ENCODE assay signal across 13 cellular contexts in genomic region chr1:116553386-116554115, GRCh38. TPM values are rescaled to one million over a fixed set of nuclear protein-coding genes. Genes with fewer than 3 reads are reported as not detected.
DNase-seq lines count a peak whose midpoint lies in the region; ATAC-seq and TF ChIP-seq lines count a peak whose summit lies in the region.
"Had no signal": no experiment of that assay in that cellular context is flagged by ENCODE, and none has a peak within 500 bp of the region (broad histone marks: within the 10 kb centered on the region; RNA-seq: fewer than 3 reads in every experiment).

No MANE protein-coding gene starts in this region.

- peaks cover 17% of the 10 kb centered on the region for H3K4me1 Mint-ChIP-seq in MCF 10A (ENCODE audit: insufficient read depth, unreplicated experiment)

- no peaks in the 10 kb centered on the region for H3K27me3 ChIP-seq in breast epithelium
- no peaks in the 10 kb centered on the region for H3K27me3 ChIP-seq in PC-3 (ENCODE audit: low read length)
- no peaks in the 10 kb centered on the region for H3K27me3 ChIP-seq in upper lobe of right lung
- H3K27me3 ChIP-seq in esophagus muscularis mucosa = no peaks in the 10 kb centered on the region

- no peaks in the 10 kb centered on the region for H3K36me3 ChIP-seq in breast epithelium
- no peaks in the 10 kb centered on the region for H3K36me3 ChIP-seq in PC-3 (ENCODE audit: low read depth, low read length)
- H3K36me3 ChIP-seq in upper lobe of right lung = no peaks in the 10 kb centered on the region
- no peaks in the 10 kb centered on the region for H3K36me3 ChIP-seq in esophagus muscularis mucosa

- BruUV-seq in MCF 10A (replicated peaks; lab: Mats Ljungman, UMichigan) (no TSS peak), PC-3 (replicated peaks; lab: Mats Ljungman, UMichigan) (no TSS peak)

- H3K27me3 Mint-ChIP-seq in MCF 10A (ENCODE audit: insufficient read depth, unreplicated experiment) = no peaks in the 10 kb centered on the region

- POLR2A ChIA-PET in MCF 10A (lab: Yijun Ruan, JAX) (interaction anchor here (1.3 kb wide), 1 partner anchor 178 kb away, joined by 4 read pairs; no protein-coding TSS in a partner anchor), PC-3 (lab: Charles Lee; ENCODE audit: unreplicated experiment) (no interaction called here)

- CTCF ChIA-PET in MCF 10A (lab: Yijun Ruan, JAX) (interaction anchor here (0.7 kb wide), 1 partner anchor 68 kb away, joined by 3 read pairs; no protein-coding TSS in a partner anchor), PC-3 (lab: Charles Lee) (interaction anchor here (0.6 kb wide), 2 partner anchors 16 to 21 kb away, joined by 3 read pairs; no protein-coding TSS in a partner anchor)

- TF ChIP-seq POLR2A in breast epithelium (IDR thresholded peaks at IDR 0.05) (no peak), esophagus muscularis mucosa (IDR thresholded peaks at IDR 0.05; ENCODE audit: low read depth) (no peak)

- no peaks in the 10 kb centered on the region for H3K9me2 ChIP-seq in PC-3 (replicated peaks; ENCODE audit: low read length)

- no peaks in the 10 kb centered on the region for H4K20me1 ChIP-seq in PC-3 (ENCODE audit: low read length)

- H2AFZ ChIP-seq in PC-3 (ENCODE audit: low read length) = no peak overlapping the region

- H3K4me3 ChIP-seq in breast epithelium = no peak overlapping the region
- H3K4me3 ChIP-seq in PC-3 (ENCODE audit: low read length) = peak overlapping the region; percentile 34; the same call in 1 of the 2 replicates
- no peak overlapping the region for H3K4me3 ChIP-seq in upper lobe of right lung
- no peak overlapping the region for H3K4me3 ChIP-seq in esophagus muscularis mucosa
- H3K4me3 ChIP-seq: psoas muscle had no signal

- DNase-seq in MCF 10A (ENCODE audit: unreplicated experiment) (peak; percentile 77), breast epithelium (ENCODE audit: low spot score in 2 of 2) (no peak), PC-3 (peak; percentile 63), epithelial cell of prostate (ENCODE audit: low read depth, low spot score) (peak; percentile 62), upper lobe of right lung (no peak), esophagus muscularis mucosa (ENCODE audit: extremely low spot score) (no peak), cortex of kidney (lab: John Stamatoyannopoulos, UW) (no peak), NCI-H2107 treated with DMSO at 0.1 percent for 48 hours (lab: John Stamatoyannopoulos, UW; ENCODE audit: unreplicated experiment) (no peak)
- DNase-seq: activated T-cell treated with anti-CD3 and anti-CD28 coated beads for 4 hours; midbrain; NCI-H1048; psoas muscle; stimulated activated CD4-positive, alpha-beta T cell treated with anti-CD3 and anti-CD28 coated beads, Interleukin-2, amount 100 ng/mL, for 24 hours had no signal

- H3K9ac ChIP-seq in PC-3 (ENCODE audit: low read length) = 0 out of 2 replicates have a peak overlapping the region, but pooled peaks have one; percentile 4

- H3K9me3 ChIP-seq in breast epithelium (no peaks in the 10 kb centered on the region), PC-3 (ENCODE audit: low read length) (no peaks in the 10 kb centered on the region), upper lobe of right lung (no peaks in the 10 kb centered on the region), esophagus muscularis mucosa (no peaks in the 10 kb centered on the region)
- H3K9me3 ChIP-seq: psoas muscle had no signal

- 95% methylated on average over 1 of the region's 1 CpG for WGBS in esophagus muscularis mucosa

- peak; percentile 25; the same call in 1 of the 2 replicates for ATAC-seq in PC-3
- peak; percentile 41 for ATAC-seq in upper lobe of right lung
- ATAC-seq: psoas muscle had no signal

- peak overlapping the region; percentile 68 for H3K4me2 ChIP-seq in PC-3 (ENCODE audit: low read length)

- no peak for TF ChIP-seq EP300 in esophagus muscularis mucosa (IDR thresholded peaks at IDR 0.05)

- intact Hi-C loops in MCF 10A (cut with micrococcal nuclease) (no loop called here), breast epithelium (cut with DNase I; ENCODE audit: low total_unique reads) (no loop called here), PC-3 (cut with micrococcal nuclease) (no loop called here), upper lobe of right lung (cut with DNase I) (no loop called here), esophagus muscularis mucosa (cut with DNase I) (no loop called here)

- TF ChIP-seq CTCF in MCF 10A (IDR thresholded peaks at IDR 0.05; ENCODE audit: unreplicated experiment) (no peak), breast epithelium (IDR thresholded peaks at IDR 0.05) (no peak), PC-3 (conservative IDR thresholded peaks at IDR 0.05; ENCODE audit: low read depth, low read length) (no peak), upper lobe of right lung (IDR thresholded peaks at IDR 0.05) (no peak), esophagus muscularis mucosa (IDR thresholded peaks at IDR 0.05) (no peak)

- peak overlapping the region; percentile 3 for H3K27ac Mint-ChIP-seq in MCF 10A (ENCODE audit: low read depth, unreplicated experiment)

- no peaks in the 10 kb centered on the region for H3F3A ChIP-seq in PC-3 (ENCODE audit: low read length, unreplicated experiment)

- peaks cover 85% of the 10 kb centered on the region for H3K79me2 ChIP-seq in PC-3 (ENCODE audit: low read length)

- no peaks in the 10 kb centered on the region for H3K36me3 Mint-ChIP-seq in MCF 10A (ENCODE audit: insufficient read depth, unreplicated experiment)

- no peak overlapping the region for H3K4me3 Mint-ChIP-seq in MCF 10A (ENCODE audit: unreplicated experiment)

- H3K9me3 Mint-ChIP-seq in MCF 10A (ENCODE audit: unreplicated experiment) = no peaks in the 10 kb centered on the region

- no peaks in the 10 kb centered on the region for H3K4me1 ChIP-seq in breast epithelium
- peaks cover 34% of the 10 kb centered on the region for H3K4me1 ChIP-seq in PC-3 (ENCODE audit: insufficient read depth, low read length)
- H3K4me1 ChIP-seq in upper lobe of right lung = peaks cover 16% of the 10 kb centered on the region
- H3K4me1 ChIP-seq in esophagus muscularis mucosa = peaks cover 7 to 17% (median 13%) of the 10 kb centered on the region in 4 donors

- H3K27ac ChIP-seq in breast epithelium = no peak overlapping the region
- H3K27ac ChIP-seq in PC-3 (ENCODE audit: low read length) = peak overlapping the region; percentile 62
- H3K27ac ChIP-seq in epithelial cell of prostate = peak overlapping the region; percentile 96
- no peak overlapping the region for H3K27ac ChIP-seq in upper lobe of right lung
- no peak overlapping the region for H3K27ac ChIP-seq in esophagus muscularis mucosa (replicated peaks in 1 of 4)
- H3K27ac ChIP-seq: psoas muscle had no signal

RNA-seq across cellular contexts. Expression of gene CD58, which starts 17.3 kb away (rescaled TPM):
- total RNA-seq in MCF 10A (2022) (11.0 and 13.4 TPM in 2 replicates), breast epithelium (10 to 100 TPM; 22.0 to 31.4 (median 31.3) TPM), PC-3 (2014; rRNA removed) (15.2 and 26.9 TPM in 2 replicates), upper lobe of right lung (33.2 TPM), esophagus muscularis mucosa (10 to 100 TPM; 20.3 to 23.4 (median 21.7) TPM)

Comparison
In these comparisons a context has a peak if more than half of its experiments do, and no peak if none do; other contexts are left out.
1. DNase-seq: peak in MCF 10A (single experiment), PC-3 (single experiment) and epithelial cell of prostate (single experiment); none in breast epithelium (0 of 2), upper lobe of right lung (single experiment), esophagus muscularis mucosa (single experiment), cortex of kidney (single experiment) and NCI-H2107 treated with DMSO at 0.1 percent for 48 hours (single experiment).
2. H3K27ac ChIP-seq: peak in PC-3 (single experiment) and epithelial cell of prostate (single experiment); none in breast epithelium (0 of 2), upper lobe of right lung (single experiment) and esophagus muscularis mucosa (0 of 4).